In genomic region chr16:80694950-80695471, GRCh38 we compare ENCODE assay signal across 20 cellular contexts.
"Had no signal": no experiment of that assay in that cellular context is flagged by ENCODE, and none has a peak within 500 bp of the region (broad histone marks: within the 10 kb centered on the region; RNA-seq: fewer than 3 reads in every experiment).

No MANE protein-coding gene starts in this region.

- FAIRE-seq: kidney had no signal

- H3K4me3 ChIP-seq: adrenal gland, left lung, tibial nerve, uterus had no signal

- DNase-seq: activated CD4-positive, alpha-beta T cell treated with anti-CD3 and anti-CD28 coated beads, Interleukin-2, amount 50 U/mL, for 4 hours; activated CD4-positive, CD25-positive, alpha-beta regulatory T cell treated with anti-CD3 and anti-CD28 coated beads, Interleukin-2, amount 50 U/mL, for 72 hours; activated effector memory CD4-positive, alpha-beta T cell treated with anti-CD3 and anti-CD28 coated beads, Interleukin-2, amount 50 U/mL, for 16 hours; activated T-cell treated with anti-CD3 and anti-CD28 coated beads, Interleukin-2, amount 50 U/mL, for 1 hour; adrenal gland; dermis blood vessel endothelial cell; erythroblast; kidney; left lung; mammary epithelial cell; naive thymus-derived CD8-positive, alpha-beta T cell; nucleus accumbens; posterior cingulate gyrus; retina; stimulated activated CD4-positive, alpha-beta T cell treated with anti-CD3 and anti-CD28 coated beads, Interleukin-4, amount 100 ng/mL, for 1 hour; stimulated activated naive CD4-positive, alpha-beta T cell treated with Interleukin-2 at 50 U/mL for 16 hours; substantia nigra; T-helper 9 cell; uterus had no signal

- H3K9me3 ChIP-seq: adrenal gland, uterus had no signal

- H3K4me1 ChIP-seq: adrenal gland, left lung, tibial nerve, uterus had no signal

- H3K36me3 ChIP-seq: adrenal gland, left lung, tibial nerve, uterus had no signal

- H3K27ac ChIP-seq: adrenal gland, left lung, tibial nerve, uterus had no signal

- ATAC-seq: left lung; naive thymus-derived CD8-positive, alpha-beta T cell had no signal

- H3K27me3 ChIP-seq: adrenal gland, left lung, tibial nerve, uterus had no signal
